13 cellular contexts compared by ENCODE assay signal in the genomic region with DNA sequence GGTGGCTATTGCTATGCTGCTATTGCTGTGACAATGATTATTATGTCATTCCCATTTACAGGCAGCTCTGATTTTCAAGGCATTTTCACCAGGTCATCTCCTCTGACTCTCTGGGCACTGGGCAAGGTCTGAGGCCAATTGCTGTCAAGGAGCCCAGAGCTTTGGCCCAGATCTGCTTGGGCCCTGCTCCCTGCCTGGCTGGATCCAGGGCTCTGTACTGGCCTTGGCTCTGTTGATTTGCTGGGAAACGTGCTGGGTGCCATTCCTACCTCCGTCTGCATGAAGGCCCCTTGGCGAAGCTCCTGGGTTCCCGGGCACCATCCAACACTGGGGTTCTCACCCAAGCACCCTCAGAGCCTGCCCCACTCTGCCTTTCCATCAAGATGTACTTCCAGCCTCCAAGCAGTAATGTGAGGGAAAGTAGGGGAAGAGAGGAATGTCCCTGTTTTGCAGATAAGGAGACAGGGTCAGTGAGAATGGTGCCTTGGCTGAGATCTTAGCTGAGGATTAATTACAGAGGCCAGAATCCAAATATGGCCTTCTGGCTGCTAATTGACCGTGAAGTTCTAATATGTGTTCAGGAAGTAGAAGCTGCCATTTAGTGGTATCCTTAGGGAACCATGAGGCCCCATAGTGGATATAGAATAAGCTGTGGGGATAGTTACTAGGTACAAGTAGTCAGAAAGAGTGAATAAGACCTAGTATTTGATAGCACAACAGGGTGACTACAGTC.
"Had no signal": no experiment of that assay in that cellular context is flagged by ENCODE, and none has a peak within 500 bp of the region (broad histone marks: within the 10 kb centered on the region; RNA-seq: fewer than 3 reads in every experiment).

No MANE protein-coding gene starts in this region.

- H3K27me3 ChIP-seq: gastroesophageal sphincter, sigmoid colon, spleen had no signal

- H3K9me3 Mint-ChIP-seq: activated B cell treated with CpG ODN at 0.5 μM for 24 hours; natural killer cell treated with Interleukin-12 subunit alpha and Interleukin-12 subunit beta and Interleukin-15 and Interleukin-18, amount 100 ng/mL, for 72 hours had no signal

- H3K27ac ChIP-seq: gastroesophageal sphincter, prostate gland, sigmoid colon, spleen had no signal

- H3K4me3 Mint-ChIP-seq: activated B cell treated with CpG ODN at 0.5 μM for 24 hours; natural killer cell treated with Interleukin-12 subunit alpha and Interleukin-12 subunit beta and Interleukin-15 and Interleukin-18, amount 100 ng/mL, for 72 hours; stimulated activated naive CD8-positive, alpha-beta T cell treated with anti-CD3 and anti-CD28 coated beads, Interleukin-15, Interleukin-2, amounts not matched to agents 100 ng/mL and 50 ng/mL, for 24 hours; T-helper 1 cell treated with Interleukin-12 subunit alpha and Interleukin-12 subunit beta and Interleukin-4 antibody, amounts not matched to agents 30 μg/mL and 1 μg/mL, for 36 hours had no signal

- ATAC-seq: gastroesophageal sphincter; natural killer cell treated with Interleukin-12 subunit alpha and Interleukin-12 subunit beta and Interleukin-15 and Interleukin-18, amount 100 ng/mL, for 72 hours had no signal

- H3K4me1 Mint-ChIP-seq: activated B cell treated with CpG ODN at 0.5 μM for 24 hours had no signal

- H3K4me1 ChIP-seq: prostate gland, spleen had no signal

- H3K9me3 ChIP-seq: prostate gland had no signal

- H3K27ac Mint-ChIP-seq: activated B cell treated with CpG ODN at 0.5 μM for 24 hours; natural killer cell treated with Interleukin-12 subunit alpha and Interleukin-12 subunit beta and Interleukin-15 and Interleukin-18, amount 100 ng/mL, for 72 hours; stimulated activated naive CD8-positive, alpha-beta T cell treated with anti-CD3 and anti-CD28 coated beads, Interleukin-15, Interleukin-2, amounts not matched to agents 100 ng/mL and 50 ng/mL, for 24 hours; T-helper 1 cell treated with Interleukin-12 subunit alpha and Interleukin-12 subunit beta and Interleukin-4 antibody, amounts not matched to agents 30 μg/mL and 1 μg/mL, for 36 hours had no signal

- DNase-seq: activated B cell treated with CpG ODN at 0.5 μM for 24 hours; activated CD4-positive, alpha-beta T cell treated with anti-CD3 and anti-CD28 coated beads for 48 hours; activated CD8-positive, alpha-beta memory T cell treated with anti-CD3 and anti-CD28 coated beads, Interleukin-2, amount 50 U/mL, for 48 hours; activated naive CD4-positive, alpha-beta T cell treated with Interleukin-2 at 50 U/mL for 16 hours; kidney; mesendoderm; sigmoid colon; spleen had no signal

- H3K4me3 ChIP-seq: gastroesophageal sphincter, prostate gland, sigmoid colon, spleen had no signal

- H3K27me3 Mint-ChIP-seq: activated B cell treated with CpG ODN at 0.5 μM for 24 hours; natural killer cell treated with Interleukin-12 subunit alpha and Interleukin-12 subunit beta and Interleukin-15 and Interleukin-18, amount 100 ng/mL, for 72 hours; stimulated activated naive CD8-positive, alpha-beta T cell treated with anti-CD3 and anti-CD28 coated beads, Interleukin-15, Interleukin-2, amounts not matched to agents 100 ng/mL and 50 ng/mL, for 24 hours had no signal
